Comparison of ENCODE assay signal across 16 cellular contexts in the genomic region with DNA sequence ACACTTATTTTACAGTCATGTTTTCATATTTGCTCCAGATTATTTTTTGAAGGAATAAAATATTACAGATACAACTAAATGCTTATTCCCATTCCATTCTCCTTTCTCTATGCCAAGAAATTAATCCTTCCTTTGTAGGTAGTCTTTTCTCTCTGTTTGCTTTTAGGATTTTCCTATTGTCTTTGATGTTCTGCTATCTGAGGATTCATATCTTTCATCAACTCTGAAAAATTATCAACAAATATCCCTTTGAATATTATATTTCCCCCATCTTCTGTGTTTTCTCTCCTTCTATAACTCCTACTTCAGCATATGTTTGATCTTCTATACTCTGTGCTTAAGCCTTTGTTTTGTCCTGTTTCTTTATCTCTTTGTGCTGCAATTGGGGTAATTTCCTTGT.
DNase-seq lines count a peak whose midpoint lies in the region; ATAC-seq and TF ChIP-seq lines count a peak whose summit lies in the region.
"Had no signal": no experiment of that assay in that cellular context is flagged by ENCODE, and none has a peak within 500 bp of the region (broad histone marks: within the 10 kb centered on the region; RNA-seq: fewer than 3 reads in every experiment).

No MANE protein-coding gene starts in this region.

- H3K4me2 ChIP-seq in HCT116 (ENCODE audit: low read length) (no peak overlapping the region), PC-9 (peak overlapping the region; percentile 74; the same call in 1 of the 2 replicates)
- H3K4me2 ChIP-seq: BLaER1 had no signal

- H3K4me3 Mint-ChIP-seq in chondrocyte (ENCODE audit: unreplicated experiment) = no peak overlapping the region
- H3K4me3 Mint-ChIP-seq: CD14-positive monocyte; CD4-positive, alpha-beta memory T cell; HFFc6 had no signal

- CTCF ChIA-PET in HCT116 (lab: Charles Lee) = no interaction called here
- CTCF ChIA-PET in PC-9 (lab: Charles Lee) = interaction anchor here (0.6 kb wide), 1 partner anchor 216 kb away, joined by 7 read pairs; no protein-coding TSS in a partner anchor

- RAD21 ChIA-PET in HCT116 (lab: Charles Lee; ENCODE audit: low non-redundant PET in 1 of 2, low total read pairs in 2 of 2, uncharacterized antibody in 2 of 2, unreplicated experiment in 2 of 2) = interaction anchor here in 1 of 2 experiments (0.6 kb wide), 1 partner anchor 430 kb away, joined by 5 read pairs; no protein-coding TSS in a partner anchor

- no peak overlapping the region for H2AFZ ChIP-seq in HCT116 (ENCODE audit: low read depth, low read length, poor library complexity, severe bottlenecking)
- H2AFZ ChIP-seq in PC-9 = no peak overlapping the region

- H3K9me3 ChIP-seq in HCT116 (ENCODE audit: control insufficient read depth in 1 of 2, insufficient read depth in 1 of 2, low read depth in 1 of 2, low read length in 2 of 2) = peaks cover 3 to 8% of the 10 kb centered on the region in 2 experiments; a peak in 2 of 4 replicates
- H3K9me3 ChIP-seq in PC-9 (ENCODE audit: insufficient read depth, low read depth) = peaks cover 13% of the 10 kb centered on the region; the same call in 1 of the 2 replicates
- H3K9me3 ChIP-seq: BLaER1, HAP-1 had no signal

- no peak for TF ChIP-seq RAD21 in HCT116 (IDR thresholded peaks at IDR 0.05; ENCODE audit: low read depth)

- H3K27me3 ChIP-seq in HCT116 (ENCODE audit: insufficient read depth, low read length) (no peaks in the 10 kb centered on the region), PC-9 (ENCODE audit: insufficient read depth, low read depth) (no peaks in the 10 kb centered on the region)
- H3K27me3 ChIP-seq: BLaER1 had no signal

- no peak for ATAC-seq in HCT116
- no peak for ATAC-seq in GM19397 (IDR thresholded peaks at IDR 0.05; ENCODE audit: unreplicated experiment)

- peaks cover 21% of the 10 kb centered on the region for H3F3A ChIP-seq in PC-9 (ENCODE audit: insufficient read depth, low read depth)

- H3K27me3 Mint-ChIP-seq in chondrocyte (ENCODE audit: low read depth) = no peaks in the 10 kb centered on the region

- no peaks in the 10 kb centered on the region for H3K79me2 ChIP-seq in HCT116 (ENCODE audit: insufficient read depth, low read length)
- H3K79me2 ChIP-seq in PC-9 (ENCODE audit: low read depth) = no peaks in the 10 kb centered on the region

- intact Hi-C loops in HCT116 (cut with micrococcal nuclease) (no loop called here), PC-9 (cut with micrococcal nuclease; ENCODE audit: unreplicated experiment) (loop anchor here (2.0 to 5.0 kb wide), 2 partner anchors 87 to 105 kb away; no protein-coding TSS in a partner anchor)

- peaks cover 28% of the 10 kb centered on the region for H3K4me1 Mint-ChIP-seq in chondrocyte (ENCODE audit: low read depth)

- DNase-seq in HCT116 (ENCODE audit: low read depth, low spot score) = no peak
- no peak for DNase-seq in PC-9
- no peak for DNase-seq in chondrocyte (ENCODE audit: low spot score)
- DNase-seq in NCI-H345 treated with DMSO at 0.1 percent for 48 hours (lab: John Stamatoyannopoulos, UW; ENCODE audit: unreplicated experiment) = no peak
- DNase-seq in H4 (ENCODE audit: low spot score) = no peak
- no peak for DNase-seq in occipital lobe (lab: John Stamatoyannopoulos, UW)
- DNase-seq: CD4-positive, alpha-beta memory T cell; DMS 273 treated with DMSO at 0.1 percent for 48 hours; DMS79; GDM1; HFFc6 had no signal

- H3K9me2 ChIP-seq in HCT116 (ENCODE audit: insufficient read depth) (no peaks in the 10 kb centered on the region), PC-9 (ENCODE audit: insufficient read depth) (no peaks in the 10 kb centered on the region)

- peak overlapping the region; percentile 15; the same call in 1 of the 2 replicates for H3K27ac ChIP-seq in HCT116 (ENCODE audit: low read depth, low read length)
- peak overlapping the region; percentile 96 for H3K27ac ChIP-seq in PC-9
- H3K27ac ChIP-seq: BLaER1, HL-60 had no signal

- H3K4me1 ChIP-seq in HCT116 (ENCODE audit: control insufficient read depth in 1 of 2, insufficient read depth in 2 of 2, low read length in 2 of 2) (peaks cover 8 to 25% of the 10 kb centered on the region in 2 experiments; a peak in 3 of 4 replicates), PC-9 (replicated peaks; ENCODE audit: insufficient read depth) (peaks cover 43% of the 10 kb centered on the region)
- H3K4me1 ChIP-seq: BLaER1, HAP-1 had no signal

- H4K20me1 ChIP-seq in HCT116 (ENCODE audit: insufficient read depth) = no peaks in the 10 kb centered on the region
- no peaks in the 10 kb centered on the region for H4K20me1 ChIP-seq in PC-9 (ENCODE audit: insufficient read depth)
- H4K20me1 ChIP-seq: BLaER1 had no signal

- H3K9ac ChIP-seq in HCT116 (ENCODE audit: low read length) = no peak overlapping the region
- H3K9ac ChIP-seq: BLaER1 had no signal

- peak overlapping the region; percentile 39 for H3K27ac Mint-ChIP-seq in chondrocyte (ENCODE audit: unreplicated experiment)
- H3K27ac Mint-ChIP-seq: CD4-positive, alpha-beta memory T cell had no signal

- H3K9me3 Mint-ChIP-seq in chondrocyte (ENCODE audit: low read depth) = peaks cover 13% of the 10 kb centered on the region

- H3K4me3 ChIP-seq in HCT116 (replicated peaks in 1 of 2; ENCODE audit: low read depth in 1 of 2, low read length in 2 of 2) (no peak overlapping the region), PC-9 (no peak overlapping the region)
- H3K4me3 ChIP-seq: BLaER1, HAP-1 had no signal

- POLR2A ChIA-PET in HCT116 (lab: Charles Lee) = no interaction called here
- POLR2A ChIA-PET in PC-9 (lab: Charles Lee; ENCODE audit: unreplicated experiment) = no interaction called here

- TF ChIP-seq CTCF in HCT116 (IDR thresholded peaks at IDR 0.05 in 2 of 3, conservative IDR thresholded peaks at IDR 0.05 in 1 of 3; ENCODE audit: borderline replicate concordance in 1 of 3, insufficient read depth in 1 of 3, low read depth in 2 of 3, low read length in 2 of 3) (no peak), PC-9 (conservative IDR thresholded peaks at IDR 0.05) (no peak), chondrocyte (IDR thresholded peaks at IDR 0.05) (no peak)

- no peak for TF ChIP-seq POLR2A in HCT116 (IDR thresholded peaks at IDR 0.05; ENCODE audit: borderline replicate concordance, extremely low read depth, insufficient read depth, insufficient read length)

- BruUV-seq in HCT116 (replicated peaks; lab: Mats Ljungman, UMichigan) (no TSS peak), PC-9 (replicated peaks; lab: Mats Ljungman, UMichigan) (no TSS peak)

- no peaks in the 10 kb centered on the region for H3K36me3 ChIP-seq in HCT116 (ENCODE audit: control insufficient read depth in 1 of 2, insufficient read depth in 2 of 2, low read length in 2 of 2)
- H3K36me3 ChIP-seq in PC-9 (ENCODE audit: low read depth) = no peaks in the 10 kb centered on the region; the same call in 1 of the 2 replicates
- H3K36me3 ChIP-seq: BLaER1, HAP-1 had no signal

- H3K36me3 Mint-ChIP-seq in chondrocyte (ENCODE audit: low read depth) = no peaks in the 10 kb centered on the region
- H3K36me3 Mint-ChIP-seq: CD14-positive monocyte had no signal

TF ChIP-seq in HCT116, 20 proteins besides CTCF, POLR2A, EP300 and RAD21:
- TF ChIP-seq JUND (IDR thresholded peaks at IDR 0.05) (no peak), CBX3 (IDR thresholded peaks at IDR 0.05; ENCODE audit: low read depth) (peak; percentile 98), TCF7L2 (IDR thresholded peaks at IDR 0.05; ENCODE audit: borderline replicate concordance, extremely low read depth, insufficient read depth, insufficient read length) (no peak), EGR1 (IDR thresholded peaks at IDR 0.05; ENCODE audit: low read depth) (no peak)
- TF ChIP-seq, protein P1, sequence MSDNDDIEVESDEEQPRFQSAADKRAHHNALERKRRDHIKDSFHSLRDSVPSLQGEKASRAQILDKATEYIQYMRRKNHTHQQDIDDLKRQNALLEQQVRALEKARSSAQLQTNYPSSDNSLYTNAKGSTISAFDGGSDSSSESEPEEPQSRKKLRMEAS (IDR thresholded peaks at IDR 0.05) = no peak
